ENCODE assay signal across 2 cellular contexts in genomic region chr5:76291305-76292077, GRCh38.
TF ChIP-seq lines count a peak whose summit lies in the region.

No MANE protein-coding gene starts in this region.

TF ChIP-seq in HEK293T, 16 proteins besides CTCF, POLR2A, EP300 and RAD21 (continued from another document):
- TF ChIP-seq FOXA1 (IDR thresholded peaks at IDR 0.05): no peak
- no peak for TF ChIP-seq SP1 (IDR thresholded peaks at IDR 0.05)
- no peak for TF ChIP-seq SUZ12 (IDR thresholded peaks at IDR 0.05)
- TF ChIP-seq NFRKB (IDR thresholded peaks at IDR 0.05): no peak
- TF ChIP-seq CTBP1 (IDR thresholded peaks at IDR 0.05; ENCODE audit: borderline replicate concordance): no peak
- TF ChIP-seq L3MBTL2 (conservative IDR thresholded peaks at IDR 0.05): no peak

TF ChIP-seq in WTC11, 78 proteins besides CTCF, POLR2A, EP300 and RAD21 (continued from another document):
- TF ChIP-seq ZNF263 (CRISPR knock-in tag; IDR thresholded peaks at IDR 0.05; ENCODE audit: low read depth) (no peak), NFE2L1 (CRISPR knock-in tag; IDR thresholded peaks at IDR 0.05) (no peak)
